9 cellular contexts compared by ENCODE assay signal in the genomic region with DNA sequence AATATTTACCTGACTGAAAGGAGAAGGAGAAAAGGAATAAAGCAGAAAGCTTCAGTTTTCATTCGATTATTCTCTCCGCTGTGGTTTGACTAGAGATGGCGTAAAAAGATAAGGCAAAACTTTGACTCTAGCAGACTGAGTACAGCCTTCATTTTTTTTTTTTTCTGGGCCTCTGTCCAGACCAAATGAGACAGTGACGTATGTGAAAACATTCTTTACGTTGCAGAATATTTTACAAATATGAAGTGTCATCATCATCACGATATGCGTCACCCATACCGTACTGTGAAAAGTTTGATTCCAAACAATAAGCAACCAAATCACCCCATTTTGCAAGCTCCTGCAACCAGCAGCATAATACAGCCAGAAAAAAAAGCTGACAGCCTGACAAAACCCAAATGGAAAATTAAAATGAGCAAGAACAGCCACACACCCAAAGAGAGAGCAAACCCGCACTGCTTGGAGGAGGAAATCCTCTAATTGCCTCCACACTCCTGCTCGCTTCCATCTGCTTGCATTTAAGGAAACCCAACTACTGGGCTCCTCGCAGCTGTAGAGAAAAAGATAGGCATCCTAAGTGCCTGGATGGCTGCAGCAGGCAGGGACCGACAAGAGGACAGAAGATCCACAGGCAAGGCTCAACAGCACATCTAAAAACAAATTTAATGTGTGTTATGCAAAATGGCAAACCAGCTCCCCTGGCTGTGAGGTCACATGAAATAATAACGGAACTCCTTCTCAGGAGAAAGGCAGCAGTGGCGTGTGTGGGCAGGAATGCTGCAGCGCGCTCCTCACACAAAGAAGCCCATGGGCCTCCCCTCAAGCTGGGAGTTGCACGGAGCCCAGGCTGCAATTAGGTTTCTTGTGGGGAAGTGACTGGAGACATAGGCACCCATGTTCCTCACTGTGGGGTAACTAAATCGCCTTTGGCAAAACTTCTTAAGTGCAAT.
DNase-seq lines count a peak whose midpoint lies in the region.
"Had no signal": no experiment of that assay in that cellular context is flagged by ENCODE, and none has a peak within 500 bp of the region (broad histone marks: within the 10 kb centered on the region; RNA-seq: fewer than 3 reads in every experiment).

No MANE protein-coding gene starts in this region.

- peaks cover 24% of the 10 kb centered on the region for H3K4me1 ChIP-seq in rectal smooth muscle tissue (ENCODE audit: control insufficient read depth, insufficient read depth, low read length)

- peak overlapping the region; percentile 55 for H3K4me3 ChIP-seq in rectal smooth muscle tissue (ENCODE audit: low read length)

- H3K27ac Mint-ChIP-seq in activated CD4-positive, alpha-beta memory T cell treated with anti-CD3 and anti-CD28 coated beads for 36 hours, result peak overlapping the region; percentile 95

- DNase-seq in DMS 273 (lab: John Stamatoyannopoulos, UW; ENCODE audit: unreplicated experiment) (peak; percentile 76), fibroblast of gingiva (ENCODE audit: low read depth) (peak; percentile 96), mesenteric fat pad (ENCODE audit: low spot score) (no peak), LoVo (ENCODE audit: low spot score) (no peak), HPDE6-E6E7 (ENCODE audit: extremely low spot score) (no peak), SKM-1 (lab: John Stamatoyannopoulos, UW; ENCODE audit: unreplicated experiment) (no peak)
- DNase-seq in activated CD4-positive, alpha-beta memory T cell treated with anti-CD3 and anti-CD28 coated beads for 36 hours, result peak; percentile 60
- DNase-seq: NK-92 treated with Interleukin-12 subunit alpha and Interleukin-12 subunit beta, amount 100 ng/mL, for 24 hours had no signal

- no peaks in the 10 kb centered on the region for H3K27me3 Mint-ChIP-seq in activated CD4-positive, alpha-beta memory T cell treated with anti-CD3 and anti-CD28 coated beads for 36 hours

- no peak overlapping the region for H3K9ac ChIP-seq in rectal smooth muscle tissue (ENCODE audit: low read length)

- intact Hi-C loops in activated CD4-positive, alpha-beta memory T cell treated with anti-CD3 and anti-CD28 coated beads for 36 hours (cut with micrococcal nuclease), result loop anchor here (1.0 to 5.0 kb wide), 6 partner anchors 44 to 327 kb away; a partner anchor contains a TSS

- CTCF ChIA-PET in activated CD4-positive, alpha-beta memory T cell treated with anti-CD3 and anti-CD28 coated beads for 36 hours (lab: Charles Lee), result interaction anchor here (0.6 to 2.3 kb wide), 13 partner anchors 10 to 283 kb away, joined by 3 to 6 read pairs (median 4); no protein-coding TSS in a partner anchor

- POLR2A ChIA-PET in activated CD4-positive, alpha-beta memory T cell treated with anti-CD3 and anti-CD28 coated beads for 36 hours (lab: Charles Lee), result interaction anchor here (0.7 to 4.0 kb wide), 21 partner anchors 8 to 276 kb away, joined by 3 to 16 read pairs (median 4); no protein-coding TSS in a partner anchor

- peak overlapping the region; percentile 85 for H3K27ac ChIP-seq in rectal smooth muscle tissue (ENCODE audit: low read depth, low read length)

- H3K9me3 Mint-ChIP-seq in activated CD4-positive, alpha-beta memory T cell treated with anti-CD3 and anti-CD28 coated beads for 36 hours, result no peaks in the 10 kb centered on the region

- peak overlapping the region; percentile 84 for H3K4me3 Mint-ChIP-seq in activated CD4-positive, alpha-beta memory T cell treated with anti-CD3 and anti-CD28 coated beads for 36 hours

- peaks cover 85% of the 10 kb centered on the region for H3K4me1 Mint-ChIP-seq in activated CD4-positive, alpha-beta memory T cell treated with anti-CD3 and anti-CD28 coated beads for 36 hours (ENCODE audit: low read depth)

- H3K36me3 Mint-ChIP-seq in activated CD4-positive, alpha-beta memory T cell treated with anti-CD3 and anti-CD28 coated beads for 36 hours, result peaks cover 54% of the 10 kb centered on the region

- no peaks in the 10 kb centered on the region for H3K36me3 ChIP-seq in rectal smooth muscle tissue (ENCODE audit: control insufficient read depth, insufficient read depth, low read length)

- H3K27me3 ChIP-seq in rectal smooth muscle tissue (ENCODE audit: control insufficient read depth, insufficient read depth, low read length), result no peaks in the 10 kb centered on the region

Comparison
In these comparisons a context has a peak if more than half of its experiments do, and no peak if none do; other contexts are left out.
1. DNase-seq: peak in DMS 273 (single experiment), activated CD4-positive, alpha-beta memory T cell treated with anti-CD3 and anti-CD28 coated beads for 36 hours (single experiment) and fibroblast of gingiva (single experiment); none in mesenteric fat pad (single experiment), LoVo (single experiment), HPDE6-E6E7 (single experiment) and SKM-1 (single experiment).